14 cellular contexts compared by ENCODE assay signal in the genomic region with DNA sequence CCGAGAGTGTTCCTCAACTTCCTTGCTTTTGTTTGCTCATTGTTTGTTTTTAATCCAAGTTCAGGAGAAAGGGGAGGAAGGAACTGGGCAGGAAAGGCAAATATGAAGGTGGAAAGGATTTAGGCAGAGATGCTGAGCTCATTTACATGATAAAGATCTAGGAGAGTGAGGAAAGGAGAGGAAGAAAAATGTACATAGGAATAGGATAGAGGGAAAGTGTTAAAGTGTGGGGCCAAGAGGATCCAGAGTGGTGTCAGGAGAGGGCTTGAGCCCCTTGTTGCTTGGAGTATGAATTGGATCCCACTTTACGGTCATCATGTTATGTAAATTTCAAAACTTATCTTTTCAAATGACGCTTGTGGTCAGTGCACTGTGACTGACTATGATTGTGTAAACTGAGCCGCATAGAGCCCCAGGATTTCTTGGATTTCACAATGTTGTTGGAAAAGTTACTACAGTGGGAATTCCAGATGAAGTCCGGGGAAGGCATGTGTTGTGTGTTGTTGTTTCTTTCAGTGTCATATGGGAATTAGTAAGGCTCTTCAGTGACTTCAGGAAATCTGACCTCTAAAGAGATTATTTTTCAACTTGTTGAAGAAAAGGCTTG. TPM values are rescaled to one million over a fixed set of nuclear protein-coding genes. Genes with fewer than 3 reads are reported as not detected.
A peak's percentile ranks its signal among the peaks of the same experiment; 100 is the strongest.
DNase-seq lines count a peak whose midpoint lies in the region; ATAC-seq and TF ChIP-seq lines count a peak whose summit lies in the region.
"Had no signal": no experiment of that assay in that cellular context is flagged by ENCODE, and none has a peak within 500 bp of the region (broad histone marks: within the 10 kb centered on the region; RNA-seq: fewer than 3 reads in every experiment).

No MANE protein-coding gene starts in this region.

- H3K9me3 ChIP-seq in adipocyte (ENCODE audit: control insufficient read depth, low read length): no peaks in the 10 kb centered on the region
- H3K9me3 ChIP-seq in heart left ventricle: no peaks in the 10 kb centered on the region
- no peaks in the 10 kb centered on the region for H3K9me3 ChIP-seq in skeletal muscle tissue (ENCODE audit: control insufficient read depth in 3 of 3, low read length in 3 of 3)
- H3K9me3 ChIP-seq in prostate gland: no peaks in the 10 kb centered on the region
- H3K9me3 ChIP-seq: tibial artery had no signal

- H3K27me3 ChIP-seq in adipocyte (replicated peaks; ENCODE audit: control insufficient read depth, insufficient read depth, low read length) (no peaks in the 10 kb centered on the region), heart left ventricle (no peaks in the 10 kb centered on the region), skeletal muscle tissue (ENCODE audit: control insufficient read depth in 3 of 3, insufficient read depth in 3 of 3, low read length in 3 of 3) (no peaks in the 10 kb centered on the region), prostate gland (replicated peaks; ENCODE audit: insufficient read depth) (no peaks in the 10 kb centered on the region)
- H3K27me3 ChIP-seq: tibial artery had no signal

- H3K4me1 ChIP-seq in adipocyte (ENCODE audit: control insufficient read depth, insufficient read depth, low read length): peaks cover 32% of the 10 kb centered on the region
- peaks cover 0 to 44% (median 22%) of the 10 kb centered on the region in 12 donors for H3K4me1 ChIP-seq in heart left ventricle
- peaks cover 0 to 9% (median 8%) of the 10 kb centered on the region in 3 donors for H3K4me1 ChIP-seq in skeletal muscle tissue (ENCODE audit: control insufficient read depth in 3 of 3, insufficient read depth in 3 of 3, low read length in 3 of 3)
- H3K4me1 ChIP-seq in prostate gland (replicated peaks): no peaks in the 10 kb centered on the region

- H3K9ac ChIP-seq in adipocyte (ENCODE audit: low read length) (no peak overlapping the region), skeletal muscle tissue (ENCODE audit: low read depth in 1 of 3, low read length in 3 of 3) (no peak overlapping the region)

- peak overlapping the region; percentile 6 to 64 (median 38) for H3K27ac ChIP-seq in heart left ventricle
- H3K27ac ChIP-seq in skeletal muscle tissue (ENCODE audit: low read depth, low read length): peak overlapping the region; percentile 42
- H3K27ac ChIP-seq in prostate gland: no peak overlapping the region
- H3K27ac ChIP-seq: tibial artery had no signal

- ATAC-seq in heart left ventricle (peak in 3 of 4 donors; percentile 44 to 65 (median 49)), HG03469 (IDR thresholded peaks at IDR 0.05; ENCODE audit: unreplicated experiment) (no peak)

- 60 to 74% (median 68%) methylated on average over 5 of the region's 5 CpGs for WGBS in heart left ventricle, 4 donors
- WGBS in prostate gland: 78% methylated on average over 5 of the region's 5 CpGs

- TF ChIP-seq POLR2A in heart left ventricle (IDR thresholded peaks at IDR 0.05): no peak
- TF ChIP-seq POLR2A in prostate gland (IDR thresholded peaks at IDR 0.05): no peak

- H3K36me3 ChIP-seq in adipocyte (ENCODE audit: control insufficient read depth, insufficient read depth, low read length, severe bottlenecking) (no peaks in the 10 kb centered on the region), heart left ventricle (no peaks in the 10 kb centered on the region), skeletal muscle tissue (ENCODE audit: control insufficient read depth in 3 of 3, insufficient read depth in 3 of 3, low read length in 3 of 3) (no peaks in the 10 kb centered on the region), prostate gland (no peaks in the 10 kb centered on the region)
- H3K36me3 ChIP-seq: tibial artery had no signal

- intact Hi-C loops in heart left ventricle (cut with DNase I): loop anchor here in 4 of 10 donors (5.0 to 10.0 kb wide), 4 partner anchors 51 to 507 kb away; no protein-coding TSS in a partner anchor
- intact Hi-C loops in prostate gland (cut with DNase I): no loop called here

- DNase-seq in GM04503 (ENCODE audit: low read depth): peak; percentile 77
- peak; percentile 93 for DNase-seq in adipocyte (ENCODE audit: low read depth)
- no peak for DNase-seq in heart left ventricle
- DNase-seq in kidney tubule cell (ENCODE audit: low spot score): no peak
- DNase-seq in NCI-H524 (lab: John Stamatoyannopoulos, UW): no peak
- DNase-seq in prostate gland (ENCODE audit: low spot score): no peak
- DNase-seq: activated CD8-positive, alpha-beta memory T cell treated with anti-CD3 and anti-CD28 coated beads, Interleukin-2, amount 50 U/mL, for 48 hours; cortex of kidney; DND-41 had no signal

- H3K4me3 ChIP-seq in adipocyte (ENCODE audit: low read length) (peak overlapping the region; percentile 37), heart left ventricle (no peak overlapping the region), skeletal muscle tissue (ENCODE audit: low read length in 3 of 3) (no peak overlapping the region), prostate gland (no peak overlapping the region)
- H3K4me3 ChIP-seq: lung, tibial artery had no signal

- TF ChIP-seq CTCF in heart left ventricle (IDR thresholded peaks at IDR 0.05): no peak
- TF ChIP-seq CTCF in prostate gland (IDR thresholded peaks at IDR 0.05): no peak

RNA-seq across cellular contexts. Expression of a gene that starts 15.0 kb away (rescaled TPM):
- total RNA-seq in heart left ventricle (100 to 1,000 TPM in 1 of 9 donors, 10 to 100 TPM in 8; 44.5 to 106 (median 61.4) TPM), skeletal muscle tissue (31.3 TPM), prostate gland (10 to 100 TPM; 12.8 to 15.8 TPM)
- 10 to 100 TPM; 12.3 to 33.2 TPM for polyA plus RNA-seq in heart left ventricle

RNA-seq across cellular contexts. Expression of a gene that starts 17.8 kb away (rescaled TPM):
- total RNA-seq in heart left ventricle (not detected), skeletal muscle tissue (not detected), prostate gland (not detected)
- polyA plus RNA-seq in heart left ventricle: not detected
- total RNA-seq: T-helper 1 cell treated with Interleukin-12 subunit alpha and Interleukin-12 subunit beta and Interleukin-4 antibody, amounts not matched to agents 30 ng/mL and 1 ng/mL, for 36 hours had no signal

Comparison
In these comparisons a context has a peak if more than half of its experiments do, and no peak if none do; other contexts are left out.
1. DNase-seq: peak in GM04503 (single experiment) and adipocyte (single experiment); none in heart left ventricle (0 of 5), kidney tubule cell (single experiment), NCI-H524 (0 of 2) and prostate gland (single experiment).
2. H3K27ac ChIP-seq: peak in heart left ventricle (12 of 12) and skeletal muscle tissue (single experiment); none in prostate gland (0 of 2).